In the genomic region with DNA sequence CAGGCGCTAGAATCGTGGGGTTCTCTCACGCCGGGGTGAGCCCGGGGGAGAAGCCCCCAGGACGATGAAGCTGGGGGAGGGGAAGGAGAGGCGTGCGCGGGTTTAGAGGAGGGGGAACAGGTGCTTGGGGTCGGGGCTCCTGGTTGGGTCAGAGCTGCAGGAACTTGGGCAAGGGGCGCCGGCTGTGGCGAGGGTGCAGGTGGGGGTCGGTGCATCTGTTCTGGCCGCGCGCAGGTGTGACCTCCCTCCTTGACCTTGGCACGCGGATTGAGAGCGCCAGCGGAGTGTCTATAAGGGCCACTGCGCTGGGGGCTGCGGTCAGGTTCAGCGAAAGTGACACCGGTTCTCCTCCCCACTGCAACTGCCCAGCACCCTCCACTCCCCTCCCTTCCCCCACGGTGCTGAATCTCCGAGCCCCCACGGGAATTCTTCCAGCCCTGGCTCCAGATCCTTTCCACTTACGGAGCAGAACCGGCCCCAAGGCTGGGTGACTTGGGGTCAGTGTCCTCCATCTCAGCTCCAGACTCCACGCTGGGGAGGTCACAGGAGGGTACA, we compare ENCODE assay signal across 8 cellular contexts. TPM values are rescaled to one million over a fixed set of nuclear protein-coding genes. Genes with fewer than 3 reads are reported as not detected.
DNase-seq lines count a peak whose midpoint lies in the region; ATAC-seq, FAIRE-seq and TF ChIP-seq lines count a peak whose summit lies in the region.

No MANE protein-coding gene starts in this region.

- intact Hi-C loops in upper lobe of right lung (cut with DNase I), result no loop called here

- no peak for ATAC-seq in upper lobe of right lung

- H3K9me3 ChIP-seq in SK-N-MC (ENCODE audit: low read depth, low read length) (no peaks in the 10 kb centered on the region), H1 (ENCODE audit: insufficient read depth in 2 of 2, low read depth in 1 of 2, low read length in 1 of 2) (no peaks in the 10 kb centered on the region), mucosa of rectum (ENCODE audit: control insufficient read depth in 2 of 2, low read length in 2 of 2) (no peaks in the 10 kb centered on the region), upper lobe of right lung (no peaks in the 10 kb centered on the region)

- H4K5ac ChIP-seq in H1 (ENCODE audit: insufficient read length, low read depth, low read length), result no peak overlapping the region

- H3K79me2 ChIP-seq in H1 (ENCODE audit: control insufficient read depth in 1 of 2, insufficient read depth in 2 of 2, low read length in 2 of 2), result peaks cover 10 to 42% of the 10 kb centered on the region in 2 experiments

- peak overlapping the region; percentile 87 for H3K18ac ChIP-seq in H1 (ENCODE audit: extremely low read depth, low read length)

- POLR2A ChIA-PET in H1 (lab: Charles Lee; ENCODE audit: partially characterized antibody), result interaction anchor here (0.7 to 4.2 kb wide), 10 partner anchors 11 to 37 kb away, joined by 3 to 27 read pairs (median 6); a partner anchor contains a TSS

- H2BK20ac ChIP-seq in H1 (ENCODE audit: low read length), result no peak overlapping the region

- TF ChIP-seq RAD21 in H1 (IDR thresholded peaks at IDR 0.05 in 1 of 2, conservative IDR thresholded peaks at IDR 0.05 in 1 of 2; ENCODE audit: low read depth in 2 of 2, low read length in 2 of 2), result no peak

- H3K27ac ChIP-seq in SK-N-MC, result no peak overlapping the region
- H3K27ac ChIP-seq in H1 (ENCODE audit: low read depth, low read length), result no peak overlapping the region
- no peak overlapping the region for H3K27ac ChIP-seq in mucosa of rectum (ENCODE audit: low read depth in 2 of 2, low read length in 2 of 2)
- peak overlapping the region; percentile 11 for H3K27ac ChIP-seq in upper lobe of right lung

- H3K23ac ChIP-seq in H1 (ENCODE audit: insufficient read length), result no peak overlapping the region

- WGBS in H1 (ENCODE audit: extremely low coverage in 1 of 2, insufficient coverage in 1 of 2, insufficient read length in 1 of 2, insufficient replicate concordance in 2 of 2, low coverage in 1 of 2, low lambda C conversion rate in 2 of 2, missing lambda C conversion rate in 1 of 2), 2 experiments, result 3% methylated on average over 22 of the region's 31 CpGs; no CpG with 5 or more reads in 1 of the 2 experiments

- H3K27me3 ChIP-seq in H1 (replicated peaks in 1 of 4; ENCODE audit: control insufficient read depth in 3 of 4, extremely low read depth in 1 of 4, insufficient read depth in 3 of 4, low read length in 3 of 4) (no peaks in the 10 kb centered on the region), mucosa of rectum (ENCODE audit: control insufficient read depth in 2 of 2, insufficient read depth in 2 of 2, low read length in 2 of 2) (no peaks in the 10 kb centered on the region), upper lobe of right lung (no peaks in the 10 kb centered on the region)

- peaks cover 16% of the 10 kb centered on the region; the same call in 1 of the 2 replicates for H3K23me2 ChIP-seq in H1 (ENCODE audit: low read depth, low read length)

- H3K4me1 ChIP-seq in H1 (replicated peaks in 1 of 4; ENCODE audit: control insufficient read depth in 3 of 4, insufficient read depth in 4 of 4, low read length in 3 of 4), result peaks cover 0 to 5% (median 3%) of the 10 kb centered on the region in 4 experiments; a peak in 4 of 7 replicates
- H3K4me1 ChIP-seq in mucosa of rectum (ENCODE audit: control insufficient read depth in 2 of 2, insufficient read depth in 2 of 2, low read length in 2 of 2), result peaks cover 17 to 23% of the 10 kb centered on the region in 2 donors
- peaks cover 20% of the 10 kb centered on the region for H3K4me1 ChIP-seq in upper lobe of right lung

- no peak for TF ChIP-seq CTCF in H1 (IDR thresholded peaks at IDR 0.05; ENCODE audit: control extremely low read depth in 1 of 3, insufficient read depth in 1 of 3, low read depth in 1 of 3, low read length in 3 of 3)
- no peak for TF ChIP-seq CTCF in upper lobe of right lung (IDR thresholded peaks at IDR 0.05)

- DNase-seq in activated CD4-positive, CD25-positive, alpha-beta regulatory T cell treated with anti-CD3 and anti-CD28 coated beads, Interleukin-2, amount 50 U/mL, for 72 hours, result peak; percentile 31
- DNase-seq in activated CD4-positive, CD25-positive, alpha-beta regulatory T cell (lab: John Stamatoyannopoulos, UW), result no peak
- no peak for DNase-seq in SK-N-MC (ENCODE audit: low read depth, low spot score)
- peak in 1 of 2 experiments; percentile 60 for DNase-seq in H1 (ENCODE audit: low read depth in 1 of 2, low spot score in 2 of 2)
- DNase-seq in upper lobe of right lung, result peak; percentile 67
- no peak for DNase-seq in COR-L47 (lab: John Stamatoyannopoulos, UW)
- no peak for DNase-seq in NCI-H1694 treated with DMSO at 0.1 percent for 48 hours (lab: John Stamatoyannopoulos, UW)

- peaks cover 25% of the 10 kb centered on the region for H3K36me3 ChIP-seq in SK-N-MC (ENCODE audit: insufficient read depth, low read length)
- peaks cover 4 to 24% (median 11%) of the 10 kb centered on the region in 4 experiments; a peak in 7 of 8 replicates for H3K36me3 ChIP-seq in H1 (ENCODE audit: control insufficient read depth in 2 of 4, insufficient read depth in 4 of 4, low read length in 3 of 4)
- H3K36me3 ChIP-seq in mucosa of rectum (ENCODE audit: control insufficient read depth in 2 of 2, insufficient read depth in 2 of 2, low read length in 2 of 2), result peaks cover 13 to 24% of the 10 kb centered on the region in 2 donors
- H3K36me3 ChIP-seq in upper lobe of right lung, result peaks cover 24% of the 10 kb centered on the region

- peak overlapping the region; percentile 59 for H3K56ac ChIP-seq in H1 (replicated peaks; ENCODE audit: insufficient read length, low read depth, low read length)

- H2BK15ac ChIP-seq in H1 (ENCODE audit: low read length), result no peak overlapping the region

- CTCF ChIA-PET in H1 (lab: Charles Lee; ENCODE audit: partially characterized antibody), result no interaction called here

- no peak overlapping the region for H2BK12ac ChIP-seq in H1 (ENCODE audit: low read depth, low read length)

- TF ChIP-seq POLR2A in H1 (IDR thresholded peaks at IDR 0.05; ENCODE audit: control extremely low read depth in 1 of 2, low read depth in 2 of 2, low read length in 2 of 2), result peak in 1 of 2 experiments; percentile 20; a peak in 1 of 3 replicates

- 0 out of 2 replicates have a peak overlapping the region, but pooled peaks have one; percentile 44 for H2BK5ac ChIP-seq in H1 (ENCODE audit: low read depth, low read length)

- H2AFZ ChIP-seq in H1 (ENCODE audit: low read length), result no peak overlapping the region; the same call in 1 of the 2 replicates

- H3K4me2 ChIP-seq in H1 (ENCODE audit: insufficient read depth in 1 of 2, low read depth in 2 of 2, low read length in 2 of 2), result peak overlapping the region; percentile 83 to 93

- no peak overlapping the region for H3K14ac ChIP-seq in H1 (ENCODE audit: insufficient read length)

- no peak overlapping the region for H4K8ac ChIP-seq in H1 (ENCODE audit: extremely low read depth, insufficient read depth, low read length)

- H4K91ac ChIP-seq in H1 (replicated peaks; ENCODE audit: insufficient read length, low read length), result peak overlapping the region; percentile 93

- no peak overlapping the region for H2BK120ac ChIP-seq in H1 (replicated peaks; ENCODE audit: low read depth, low read length)

- H3K4me3 ChIP-seq in SK-N-MC (peak overlapping the region; percentile 92), H1 (ENCODE audit: extremely low read depth in 1 of 4, insufficient read depth in 2 of 4, low read depth in 3 of 4, low read length in 4 of 4) (peak overlapping the region; percentile 64 to 90 (median 79)), mucosa of rectum (ENCODE audit: low read length in 2 of 2) (peak overlapping the region; percentile 82 to 97), upper lobe of right lung (peak overlapping the region; percentile 62)

- TF ChIP-seq EP300 in H1 (IDR thresholded peaks at IDR 0.05; ENCODE audit: borderline replicate concordance in 1 of 2, low read depth in 2 of 2, low read length in 2 of 2), result no peak

- H3K4ac ChIP-seq in H1 (replicated peaks; ENCODE audit: insufficient read length, low read depth, low read length), result no peak overlapping the region

- peak overlapping the region; percentile 75 for H3K9ac ChIP-seq in SK-N-MC (ENCODE audit: insufficient read length)
- peak overlapping the region in 3 of 4 experiments; percentile 13 to 41 (median 29); a peak in 5 of 7 replicates for H3K9ac ChIP-seq in H1 (replicated peaks in 1 of 4; ENCODE audit: extremely low read depth in 1 of 4, low read depth in 3 of 4, low read length in 3 of 4)
- H3K9ac ChIP-seq in mucosa of rectum (ENCODE audit: low read depth in 1 of 2, low read length in 2 of 2), result peak overlapping the region; percentile 30 to 32

- peaks cover 9 to 18% of the 10 kb centered on the region in 2 experiments for H4K20me1 ChIP-seq in H1 (replicated peaks in 1 of 2; ENCODE audit: control insufficient read depth in 1 of 2, insufficient read depth in 2 of 2, low read length in 2 of 2)

- H3K79me1 ChIP-seq in H1 (ENCODE audit: low read depth, low read length), result peaks cover 10% of the 10 kb centered on the region; the same call in 1 of the 2 replicates

- no peak overlapping the region for H2AK5ac ChIP-seq in H1 (ENCODE audit: low read depth, low read length)

- FAIRE-seq in H1 (lab: Jason Lieb, UNC), result no peak

RNA-seq across cellular contexts. Expression of a gene that starts 0.6 kb away (rescaled TPM):
- total RNA-seq in H1 (2021; fragmentation: NEBNext Ultra II Directional; extraction: Animal tissue kit (Norgen Biotek cat#: 25700)), result 8.9 and 9.8 TPM in 2 replicates
- 9.2 and 11.2 TPM in 2 replicates for polyA plus RNA-seq in H1 (2011; rRNA removed)
- 10.5 TPM for polyA plus RNA-seq in H1 (2011; cell fraction: cytosol; rRNA removed)
- 8.5 TPM for polyA plus RNA-seq in H1 (2011; cell fraction: nucleus; rRNA removed)
- 10.0 to 12.3 TPM (median 11.0 TPM) in 4 replicates for polyA plus RNA-seq in H1 (2012, experiment 1 of 2)
- 9.7 TPM for polyA plus RNA-seq in H1 (2012, experiment 2 of 2)
- 7.2 TPM for polyA plus RNA-seq in H1 (2013, experiment 1 of 2)
- 8.9 TPM for polyA plus RNA-seq in H1 (2013, experiment 2 of 2)
- 15.5 and 16.6 TPM in 2 replicates for polyA minus RNA-seq in H1 (2011; rRNA and poly(A)+ RNA removed)
- polyA minus RNA-seq in H1 (2011; cell fraction: cytosol; rRNA and poly(A)+ RNA removed), result 7.1 TPM
- 7.3 TPM for polyA minus RNA-seq in H1 (2011; cell fraction: nucleus; rRNA and poly(A)+ RNA removed)
- total RNA-seq in upper lobe of right lung, result 5.1 TPM

RNA-seq across cellular contexts. Expression of a gene that starts 1.6 kb away (rescaled TPM):
- total RNA-seq in H1 (2021; fragmentation: NEBNext Ultra II Directional; extraction: Animal tissue kit (Norgen Biotek cat#: 25700)), result 67.5 and 69.9 TPM in 2 replicates
- 51.7 and 55.5 TPM in 2 replicates for polyA plus RNA-seq in H1 (2011; rRNA removed)
- polyA plus RNA-seq in H1 (2011; cell fraction: cytosol; rRNA removed), result 66.2 TPM
- polyA plus RNA-seq in H1 (2011; cell fraction: nucleus; rRNA removed), result 45.6 TPM
- 47.9 to 58.5 TPM (median 57.2 TPM) in 4 replicates for polyA plus RNA-seq in H1 (2012, experiment 1 of 2)
- polyA plus RNA-seq in H1 (2012, experiment 2 of 2), result 40.2 TPM
- 64.7 TPM for polyA plus RNA-seq in H1 (2013, experiment 1 of 2)
- polyA plus RNA-seq in H1 (2013, experiment 2 of 2), result 70.1 TPM
- polyA minus RNA-seq in H1 (2011; rRNA and poly(A)+ RNA removed), result 52.4 and 54.7 TPM in 2 replicates
- polyA minus RNA-seq in H1 (2011; cell fraction: cytosol; rRNA and poly(A)+ RNA removed), result 32.8 TPM
- polyA minus RNA-seq in H1 (2011; cell fraction: nucleus; rRNA and poly(A)+ RNA removed), result 52.3 TPM
- 76.7 TPM for total RNA-seq in upper lobe of right lung

RNA-seq across cellular contexts. Expression of a gene that starts 33.6 kb away (rescaled TPM):
- total RNA-seq in H1 (2021; fragmentation: NEBNext Ultra II Directional; extraction: Animal tissue kit (Norgen Biotek cat#: 25700)), result 10.7 and 12.3 TPM in 2 replicates
- polyA plus RNA-seq in H1 (2011; rRNA removed), result 5.3 and 6.2 TPM in 2 replicates
- 5.3 TPM for polyA plus RNA-seq in H1 (2011; cell fraction: cytosol; rRNA removed)
- polyA plus RNA-seq in H1 (2011; cell fraction: nucleus; rRNA removed), result 7.5 TPM
- 5.9 to 7.5 TPM (median 7.2 TPM) in 4 replicates for polyA plus RNA-seq in H1 (2012, experiment 1 of 2)
- 6.3 TPM for polyA plus RNA-seq in H1 (2012, experiment 2 of 2)
- 7.3 TPM for polyA plus RNA-seq in H1 (2013, experiment 1 of 2)
- polyA plus RNA-seq in H1 (2013, experiment 2 of 2), result 6.5 TPM
- polyA minus RNA-seq in H1 (2011; rRNA and poly(A)+ RNA removed), result 6.0 and 8.6 TPM in 2 replicates
- polyA minus RNA-seq in H1 (2011; cell fraction: cytosol; rRNA and poly(A)+ RNA removed), result 11.6 TPM
- polyA minus RNA-seq in H1 (2011; cell fraction: nucleus; rRNA and poly(A)+ RNA removed), result 15.5 TPM
- total RNA-seq in upper lobe of right lung, result 13.4 TPM

RNA-seq across cellular contexts. Expression of a gene that starts 58.1 kb away (rescaled TPM):
- not detected in 2 replicates for total RNA-seq in H1 (2021; fragmentation: NEBNext Ultra II Directional; extraction: Animal tissue kit (Norgen Biotek cat#: 25700))
- 0.02 TPM in 2 replicates for polyA plus RNA-seq in H1 (2011; rRNA removed)
- polyA plus RNA-seq in H1 (2011; cell fraction: cytosol; rRNA removed), result 0.01 TPM
- 0.04 TPM for polyA plus RNA-seq in H1 (2011; cell fraction: nucleus; rRNA removed)
- polyA plus RNA-seq in H1 (2012, experiment 1 of 2), result 0.04 TPM in 1 of 4 replicates, not detected in the others
- 0.04 TPM for polyA plus RNA-seq in H1 (2012, experiment 2 of 2)
- polyA plus RNA-seq in H1 (2013, experiment 1 of 2), result under 0.01 TPM
- polyA plus RNA-seq in H1 (2013, experiment 2 of 2), result not detected
- 0.09 TPM in 1 of 2 replicates, not detected in the other for polyA minus RNA-seq in H1 (2011; rRNA and poly(A)+ RNA removed)
- not detected for polyA minus RNA-seq in H1 (2011; cell fraction: cytosol; rRNA and poly(A)+ RNA removed)
- polyA minus RNA-seq in H1 (2011; cell fraction: nucleus; rRNA and poly(A)+ RNA removed), result not detected
- 0.09 TPM for total RNA-seq in upper lobe of right lung

Comparison
In these comparisons a context has a peak if more than half of its experiments do, and no peak if none do; other contexts are left out.
1. DNase-seq: peak in activated CD4-positive, CD25-positive, alpha-beta regulatory T cell treated with anti-CD3 and anti-CD28 coated beads, Interleukin-2, amount 50 U/mL, for 72 hours (single experiment) and upper lobe of right lung (single experiment); none in activated CD4-positive, CD25-positive, alpha-beta regulatory T cell (0 of 4), SK-N-MC (single experiment), COR-L47 (single experiment) and NCI-H1694 treated with DMSO at 0.1 percent for 48 hours (single experiment).
2. Peak in every context shown above with its lines, with median percentiles within 50 percentile points of each other: H3K4me3 ChIP-seq and H3K9ac ChIP-seq.